Comparison of ENCODE assay signal across 20 cellular contexts in genomic region chr9:99411068-99411467, GRCh38.
DNase-seq lines count a peak whose midpoint lies in the region; ATAC-seq and TF ChIP-seq lines count a peak whose summit lies in the region.
"Had no signal": no experiment of that assay in that cellular context is flagged by ENCODE, and none has a peak within 500 bp of the region (broad histone marks: within the 10 kb centered on the region; RNA-seq: fewer than 3 reads in every experiment).

No MANE protein-coding gene starts in this region.

- H3K9ac ChIP-seq in GM23248: no peak overlapping the region

- H3K4me1 ChIP-seq in GM23248 (ENCODE audit: insufficient read depth) (no peaks in the 10 kb centered on the region), RWPE2 (ENCODE audit: insufficient read depth, poor library complexity, severe bottlenecking) (peaks cover 5% of the 10 kb centered on the region)

- WGBS in GM23248 (ENCODE audit: low coverage in 1 of 2, low lambda C conversion rate in 2 of 2, missing lambda C conversion rate in 2 of 2), 2 experiments: 52 to 62% methylated on average over 1 of the region's 1 CpG

- ATAC-seq in RWPE2 (ENCODE audit: low read depth) (peak; percentile 64; the same call in 2 of the 3 replicates), HG02852 (IDR thresholded peaks at IDR 0.05; ENCODE audit: unreplicated experiment) (no peak)
- ATAC-seq: activated CD8-positive, alpha-beta T cell treated with anti-CD3 and anti-CD28 coated beads, Interleukin-2, amount 10 ng/mL, durations not matched to agents 7 days and 5 days; activated T-cell treated with anti-CD3 and anti-CD28 coated beads, Interleukin-2, amount 50 U/mL, for 72 hours had no signal

- no peaks in the 10 kb centered on the region for H3K27me3 ChIP-seq in GM23248 (replicated peaks; ENCODE audit: insufficient read depth)
- no peaks in the 10 kb centered on the region for H3K27me3 ChIP-seq in RWPE2 (ENCODE audit: insufficient read depth, poor library complexity, severe bottlenecking)

- TF ChIP-seq CTCF in RWPE2 (IDR thresholded peaks at IDR 0.05; ENCODE audit: poor library complexity, severe bottlenecking) (no peak), epithelial cell of esophagus (IDR thresholded peaks at IDR 0.05; ENCODE audit: insufficient read depth, low read depth, low read length, missing control alignments) (no peak)

- DNase-seq in GM23248 (peak; percentile 26), RWPE2 (ENCODE audit: low spot score) (no peak), epithelial cell of esophagus (ENCODE audit: low read depth) (peak; percentile 63), myocyte (ENCODE audit: low read depth) (peak; percentile 29), SIG-M5 (lab: John Stamatoyannopoulos, UW) (no peak), mucosa of gallbladder (ENCODE audit: low spot score) (no peak)
- DNase-seq in activated CD4-positive, CD25-positive, alpha-beta regulatory T cell (lab: John Stamatoyannopoulos, UW): no peak
- DNase-seq: activated CD8-positive, alpha-beta T cell treated with anti-CD3 and anti-CD28 coated beads, Interleukin-2, amount 10 ng/mL, durations not matched to agents 7 days and 5 days; activated naive CD8-positive, alpha-beta T cell treated with anti-CD3 and anti-CD28 coated beads, Interleukin-2, amount 10 ng/mL, durations not matched to agents 7 days and 5 days; activated T-cell treated with anti-CD3 and anti-CD28 coated beads, Interleukin-2, amount 50 U/mL, for 72 hours; Calu3; caudate nucleus; effector CD4-positive, alpha-beta T cell; GOT3; KG1; naive B cell; NCI-H1105; NCI-H2107; posterior cingulate gyrus had no signal

- in situ Hi-C loops in GM23248 (cut with MboI): no loop called here

- H2AFZ ChIP-seq in GM23248: no peak overlapping the region

- no peaks in the 10 kb centered on the region for H3F3A ChIP-seq in GM23248 (ENCODE audit: insufficient read depth)

- H3K9me3 ChIP-seq in GM23248 (ENCODE audit: low read depth): no peaks in the 10 kb centered on the region
- H3K9me3 ChIP-seq in RWPE2 (ENCODE audit: severe bottlenecking): no peaks in the 10 kb centered on the region

- no peaks in the 10 kb centered on the region; the same call in 1 of the 2 replicates for H3K9me2 ChIP-seq in GM23248 (ENCODE audit: insufficient read depth)

- H3K36me3 ChIP-seq in GM23248 (ENCODE audit: low read depth) (no peaks in the 10 kb centered on the region), RWPE2 (ENCODE audit: low read depth) (no peaks in the 10 kb centered on the region)

- H3K4me3 ChIP-seq in GM23248 (no peak overlapping the region), RWPE2 (ENCODE audit: severe bottlenecking) (no peak overlapping the region), epithelial cell of esophagus (ENCODE audit: low read length) (no peak overlapping the region)

- no peak overlapping the region for H3K4me2 ChIP-seq in GM23248 (ENCODE audit: unreplicated experiment)

- H3K27ac ChIP-seq in GM23248 (no peak overlapping the region), RWPE2 (ENCODE audit: poor library complexity, severe bottlenecking) (no peak overlapping the region)

- no peaks in the 10 kb centered on the region for H3K79me2 ChIP-seq in GM23248 (ENCODE audit: insufficient read depth)

- no peaks in the 10 kb centered on the region for H4K20me1 ChIP-seq in GM23248 (ENCODE audit: insufficient read depth)

Comparison
In these comparisons a context has a peak if more than half of its experiments do, and no peak if none do; other contexts are left out.
1. DNase-seq: peak in GM23248 (single experiment), epithelial cell of esophagus (single experiment) and myocyte (single experiment); none in RWPE2 (single experiment), SIG-M5 (single experiment), mucosa of gallbladder (single experiment) and activated CD4-positive, CD25-positive, alpha-beta regulatory T cell (0 of 4).